11 cellular contexts compared by ENCODE assay signal in genomic region chr9:79686381-79687130, GRCh38.
DNase-seq lines count a peak whose midpoint lies in the region; ATAC-seq and TF ChIP-seq lines count a peak whose summit lies in the region.
"Had no signal": no experiment of that assay in that cellular context is flagged by ENCODE, and none has a peak within 500 bp of the region (broad histone marks: within the 10 kb centered on the region; RNA-seq: fewer than 3 reads in every experiment).

No MANE protein-coding gene starts in this region.

- peak; percentile 25 to 35 for ATAC-seq in activated T-cell treated with anti-CD3 and anti-CD28 coated beads, Interleukin-2, amount 50 U/mL, for 72 hours (replicated peaks in 1 of 2)
- peak; percentile 78 for ATAC-seq in SK-N-SH treated with all-trans-retinoic acid at 6 μM for 48 hours
- peak; percentile 40 for ATAC-seq in stimulated activated naive CD8-positive, alpha-beta T cell treated with anti-CD3 and anti-CD28 coated beads, Interleukin-15, amount 100 ng/mL, for 72 hours
- ATAC-seq in GM19395 (IDR thresholded peaks at IDR 0.05; ENCODE audit: unreplicated experiment) = no peak

- peaks cover 26% of the 10 kb centered on the region for H3K4me1 Mint-ChIP-seq in activated T-cell treated with anti-CD3 and anti-CD28 coated beads, Interleukin-2, amount 50 U/mL, for 72 hours (ENCODE audit: low read depth)
- peaks cover 45% of the 10 kb centered on the region for H3K4me1 Mint-ChIP-seq in stimulated activated naive CD8-positive, alpha-beta T cell treated with anti-CD3 and anti-CD28 coated beads, Interleukin-15, amount 100 ng/mL, for 72 hours

- peak overlapping the region; percentile 83 for H3K27ac Mint-ChIP-seq in activated T-cell treated with anti-CD3 and anti-CD28 coated beads, Interleukin-2, amount 50 U/mL, for 72 hours
- peak overlapping the region; percentile 93 to 99 for H3K27ac Mint-ChIP-seq in stimulated activated naive CD8-positive, alpha-beta T cell treated with anti-CD3 and anti-CD28 coated beads, Interleukin-15, amount 100 ng/mL, for 72 hours
- H3K27ac Mint-ChIP-seq: nephron had no signal

- peaks cover 0 to 2% of the 10 kb centered on the region in 2 donors for H3K36me3 Mint-ChIP-seq in activated T-cell treated with anti-CD3 and anti-CD28 coated beads, Interleukin-2, amount 50 U/mL, for 72 hours (ENCODE audit: insufficient read depth in 2 of 2)

- H3K4me3 ChIP-seq in fibroblast of mammary gland (ENCODE audit: control insufficient read depth, low read depth, low read length) = no peak overlapping the region

- DNase-seq in activated T-cell treated with anti-CD3 and anti-CD28 coated beads, Interleukin-2, amount 50 U/mL, for 72 hours = no peak
- no peak for DNase-seq in activated T-cell treated with anti-CD3 and anti-CD28 coated beads, Interleukin-2, amount 50 U/mL, for 1 hour
- DNase-seq in fibroblast of mammary gland (ENCODE audit: low read depth) (peak; percentile 93), amniotic stem cell (lab: John Stamatoyannopoulos, UW) (no peak)
- DNase-seq in stimulated activated naive CD8-positive, alpha-beta T cell treated with anti-CD3 and anti-CD28 coated beads, Interleukin-15, amount 100 ng/mL, for 72 hours = no peak
- no peak for DNase-seq in stimulated activated CD4-positive, alpha-beta T cell treated with anti-CD3 and anti-CD28 coated beads, Interleukin-4, amount 100 ng/mL, for 1 hour
- DNase-seq: COR-L47, NCI-H774 had no signal

- no peak for TF ChIP-seq CTCF in fibroblast of mammary gland (conservative IDR thresholded peaks at IDR 0.05; ENCODE audit: control insufficient read depth, insufficient read depth, low read depth, low read length)

- no peaks in the 10 kb centered on the region for H3K27me3 Mint-ChIP-seq in activated T-cell treated with anti-CD3 and anti-CD28 coated beads, Interleukin-2, amount 50 U/mL, for 72 hours (ENCODE audit: low read depth)
- H3K27me3 Mint-ChIP-seq in stimulated activated naive CD8-positive, alpha-beta T cell treated with anti-CD3 and anti-CD28 coated beads, Interleukin-15, amount 100 ng/mL, for 72 hours = no peaks in the 10 kb centered on the region

- H3K4me3 Mint-ChIP-seq in activated T-cell treated with anti-CD3 and anti-CD28 coated beads, Interleukin-2, amount 50 U/mL, for 72 hours = peak overlapping the region; percentile 61 to 64
- H3K4me3 Mint-ChIP-seq in stimulated activated naive CD8-positive, alpha-beta T cell treated with anti-CD3 and anti-CD28 coated beads, Interleukin-15, amount 100 ng/mL, for 72 hours = peak overlapping the region; percentile 71 to 77
- H3K4me3 Mint-ChIP-seq: nephron had no signal

- H3K9me3 Mint-ChIP-seq in activated T-cell treated with anti-CD3 and anti-CD28 coated beads, Interleukin-2, amount 50 U/mL, for 72 hours = peaks cover 0 to 1% of the 10 kb centered on the region in 2 donors
- no peaks in the 10 kb centered on the region for H3K9me3 Mint-ChIP-seq in stimulated activated naive CD8-positive, alpha-beta T cell treated with anti-CD3 and anti-CD28 coated beads, Interleukin-15, amount 100 ng/mL, for 72 hours
- H3K9me3 Mint-ChIP-seq: nephron had no signal

TF ChIP-seq in SK-N-SH treated with all-trans-retinoic acid at 6 μM for 48 hours, 23 proteins besides CTCF, POLR2A, EP300 and RAD21:
- TF ChIP-seq CSRNP3 (CRISPR knock-in tag; IDR thresholded peaks at IDR 0.05) (no peak), ZNF8 (CRISPR knock-in tag; IDR thresholded peaks at IDR 0.05) (no peak), TCF4 (CRISPR knock-in tag; IDR thresholded peaks at IDR 0.05; ENCODE audit: borderline replicate concordance) (no peak), OSR1 (CRISPR knock-in tag; IDR thresholded peaks at IDR 0.05) (no peak), RARB (CRISPR knock-in tag; IDR thresholded peaks at IDR 0.05) (no peak), POU6F1 (CRISPR knock-in tag; IDR thresholded peaks at IDR 0.05; ENCODE audit: borderline replicate concordance, low read depth) (no peak)
TF ChIP-seq in SK-N-SH treated with all-trans-retinoic acid at 6 μM for 48 hours: peak in this region for 0.
